19 cellular contexts compared by ENCODE assay signal in genomic region chr12:97159397-97159796, GRCh38.
DNase-seq lines count a peak whose midpoint lies in the region; ATAC-seq and TF ChIP-seq lines count a peak whose summit lies in the region.
"Had no signal": no experiment of that assay in that cellular context is flagged by ENCODE, and none has a peak within 500 bp of the region (broad histone marks: within the 10 kb centered on the region; RNA-seq: fewer than 3 reads in every experiment).

No MANE protein-coding gene starts in this region.

- H3K27ac ChIP-seq in adrenal gland = no peak overlapping the region
- H3K27ac ChIP-seq: BLaER1 treated with 17β-estradiol and CSF1 and Interleukin-3, amounts not matched to agents 10 nM and 100 nM had no signal

- H3K4me3 Mint-ChIP-seq in progenitor cell of endocrine pancreas (ENCODE audit: low read depth) (no peak overlapping the region), glutamatergic neuron (ENCODE audit: unreplicated experiment) (no peak overlapping the region)
- H3K4me3 Mint-ChIP-seq: GM23338 had no signal

- H3K4me1 ChIP-seq in adrenal gland (replicated peaks in 1 of 2) = no peaks in the 10 kb centered on the region
- H3K4me1 ChIP-seq: BLaER1 treated with 17β-estradiol and CSF1 and Interleukin-3, amounts not matched to agents 10 nM and 100 nM had no signal

- peak overlapping the region; percentile 18 for H3K27ac Mint-ChIP-seq in progenitor cell of endocrine pancreas
- no peak overlapping the region for H3K27ac Mint-ChIP-seq in activated naive CD4-positive, alpha-beta T cell treated with anti-CD3 and anti-CD28 coated beads, Interleukin-2, amount 50 U/mL, for 72 hours
- H3K27ac Mint-ChIP-seq in glutamatergic neuron (ENCODE audit: unreplicated experiment) = no peak overlapping the region
- H3K27ac Mint-ChIP-seq: GM23338 had no signal

- TF ChIP-seq POLR2A in adrenal gland (IDR thresholded peaks at IDR 0.05) = no peak

- H3K27me3 ChIP-seq in adrenal gland = no peaks in the 10 kb centered on the region
- H3K27me3 ChIP-seq: BLaER1 treated with 17β-estradiol and CSF1 and Interleukin-3, amounts not matched to agents 10 nM and 100 nM had no signal

- H3K9me3 ChIP-seq in adrenal gland (replicated peaks in 1 of 3) = no peaks in the 10 kb centered on the region
- H3K9me3 ChIP-seq: BLaER1 treated with 17β-estradiol and CSF1 and Interleukin-3, amounts not matched to agents 10 nM and 100 nM; SK-N-SH had no signal

- H3K36me3 Mint-ChIP-seq in progenitor cell of endocrine pancreas (ENCODE audit: insufficient read depth) (no peaks in the 10 kb centered on the region), glutamatergic neuron (ENCODE audit: unreplicated experiment) (no peaks in the 10 kb centered on the region)
- no peaks in the 10 kb centered on the region for H3K36me3 Mint-ChIP-seq in activated naive CD4-positive, alpha-beta T cell treated with anti-CD3 and anti-CD28 coated beads, Interleukin-2, amount 50 U/mL, for 72 hours

- ATAC-seq in activated naive CD4-positive, alpha-beta T cell treated with anti-CD3 and anti-CD28 coated beads, Interleukin-2, amount 50 U/mL, for 72 hours = no peak
- ATAC-seq: GM23338, HCT116, Right ventricle myocardium inferior had no signal

- no peak for TF ChIP-seq CTCF in progenitor cell of endocrine pancreas (IDR thresholded peaks at IDR 0.05; ENCODE audit: unreplicated experiment)
- no peak for TF ChIP-seq CTCF in adrenal gland (IDR thresholded peaks at IDR 0.05)
- no peak for TF ChIP-seq CTCF in glutamatergic neuron (IDR thresholded peaks at IDR 0.05; ENCODE audit: partially characterized antibody, unreplicated experiment)

- no peaks in the 10 kb centered on the region for H3K27me3 Mint-ChIP-seq in progenitor cell of endocrine pancreas
- peaks cover 4% of the 10 kb centered on the region for H3K27me3 Mint-ChIP-seq in glutamatergic neuron (ENCODE audit: unreplicated experiment)

- peaks cover 3% of the 10 kb centered on the region for H3K9me3 Mint-ChIP-seq in progenitor cell of endocrine pancreas (ENCODE audit: low read depth)
- H3K9me3 Mint-ChIP-seq in activated naive CD4-positive, alpha-beta T cell treated with anti-CD3 and anti-CD28 coated beads, Interleukin-2, amount 50 U/mL, for 72 hours = no peaks in the 10 kb centered on the region
- H3K9me3 Mint-ChIP-seq in glutamatergic neuron (ENCODE audit: unreplicated experiment) = peaks cover 2% of the 10 kb centered on the region

- DNase-seq in ELF-1 (ENCODE audit: low read depth, low spot score) (peak; percentile 40), SHP77 (lab: John Stamatoyannopoulos, UW) (peak; percentile 44 to 52), left kidney (ENCODE audit: low read depth, low spot score) (peak; percentile 91), progenitor cell of endocrine pancreas (ENCODE audit: low spot score, unreplicated experiment) (no peak), adrenal gland (no peak), glutamatergic neuron (no peak)
- DNase-seq in activated naive CD4-positive, alpha-beta T cell treated with anti-CD3 and anti-CD28 coated beads, Interleukin-2, amount 50 U/mL, for 72 hours (ENCODE audit: low spot score in 2 of 2) = no peak
- DNase-seq: DMS 273 treated with DMSO at 0.1 percent for 48 hours, DND-41, KBM-7, NCI-H1694 treated with DMSO at 0.1 percent for 48 hours, NCI-H2107, NCI-H345, NCI-H526, SK-N-SH had no signal

- no peak overlapping the region for H3K4me3 ChIP-seq in adrenal gland
- H3K4me3 ChIP-seq: BLaER1 treated with 17β-estradiol and CSF1 and Interleukin-3, amounts not matched to agents 10 nM and 100 nM; GM23338 had no signal

- intact Hi-C loops in adrenal gland (cut with DNase I) = no loop called here

- H3K4me1 Mint-ChIP-seq in progenitor cell of endocrine pancreas (ENCODE audit: low read depth) = peaks cover 22% of the 10 kb centered on the region
- no peaks in the 10 kb centered on the region for H3K4me1 Mint-ChIP-seq in glutamatergic neuron (ENCODE audit: low read depth, unreplicated experiment)
- H3K4me1 Mint-ChIP-seq: GM23338 had no signal

- 55 to 63% (median 59%) methylated on average over 6 of the region's 6 CpGs for WGBS in adrenal gland, 4 donors

- no peaks in the 10 kb centered on the region for H3K36me3 ChIP-seq in adrenal gland (replicated peaks in 1 of 2)
- H3K36me3 ChIP-seq: BLaER1 treated with 17β-estradiol and CSF1 and Interleukin-3, amounts not matched to agents 10 nM and 100 nM had no signal

Comparison
In these comparisons a context has a peak if more than half of its experiments do, and no peak if none do; other contexts are left out.
1. DNase-seq: peak in ELF-1 (single experiment), SHP77 (2 of 2) and left kidney (single experiment); none in progenitor cell of endocrine pancreas (single experiment), adrenal gland (0 of 7), activated naive CD4-positive, alpha-beta T cell treated with anti-CD3 and anti-CD28 coated beads, Interleukin-2, amount 50 U/mL, for 72 hours (0 of 2) and glutamatergic neuron (single experiment).